12 cellular contexts compared by ENCODE assay signal in the genomic region with DNA sequence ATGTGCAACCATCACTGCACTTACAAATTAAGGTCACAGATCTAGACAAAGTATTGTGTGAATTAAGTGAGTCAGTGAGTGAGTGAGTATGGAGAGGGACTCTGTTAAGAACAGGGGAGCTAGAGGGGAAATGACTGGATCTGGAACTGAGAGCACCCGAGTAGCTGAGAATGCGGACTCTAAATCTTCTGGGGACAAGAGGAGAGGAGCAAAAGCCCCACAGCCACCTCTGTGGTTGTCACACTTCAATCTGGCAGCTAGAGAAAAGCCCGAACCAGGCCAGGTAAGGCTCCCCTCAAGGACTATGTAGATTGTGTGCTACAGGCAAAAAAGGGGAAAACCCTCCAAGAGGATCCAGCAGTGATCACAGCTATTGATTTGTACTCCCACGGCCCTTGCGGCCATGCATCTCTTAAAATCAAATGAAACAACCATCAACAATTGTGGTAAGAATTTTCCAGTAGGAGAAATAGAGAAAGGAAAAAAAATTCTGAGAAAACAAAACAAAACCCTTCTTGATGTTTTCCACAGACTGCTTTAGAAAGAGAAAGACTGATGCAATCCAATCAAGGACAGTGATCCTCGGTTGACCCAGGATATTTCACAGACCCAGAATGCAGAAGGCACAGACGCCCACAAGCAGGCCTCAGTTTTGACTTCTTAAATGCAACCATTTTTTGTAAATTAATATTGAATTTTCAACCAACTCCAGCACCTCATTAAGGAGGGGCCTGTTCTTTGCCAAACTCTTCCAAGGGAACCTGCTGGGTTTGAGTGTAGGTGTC.
DNase-seq lines count a peak whose midpoint lies in the region; ATAC-seq, FAIRE-seq and TF ChIP-seq lines count a peak whose summit lies in the region.
"Had no signal": no experiment of that assay in that cellular context is flagged by ENCODE, and none has a peak within 500 bp of the region (broad histone marks: within the 10 kb centered on the region; RNA-seq: fewer than 3 reads in every experiment).

No MANE protein-coding gene starts in this region.

- TF ChIP-seq POLR2A in GM12878 (IDR thresholded peaks at IDR 0.05; ENCODE audit: low read depth, low read length), result no peak
- TF ChIP-seq POLR2A in Peyer's patch (IDR thresholded peaks at IDR 0.05), result no peak

- intact Hi-C loops in GM12878 (cut with micrococcal nuclease; ENCODE audit: unreplicated experiment), result no loop called here

- no peaks in the 10 kb centered on the region for H3K36me3 ChIP-seq in GM12878 (ENCODE audit: control insufficient read depth in 2 of 2, insufficient read depth in 2 of 2, low read length in 1 of 2)
- H3K36me3 ChIP-seq in Peyer's patch, result no peaks in the 10 kb centered on the region

- DNase-seq in AG20443 (ENCODE audit: low spot score) (peak; percentile 42), GM12878 (ENCODE audit: low read depth, low spot score) (no peak), Peyer's patch (no peak), A172 (ENCODE audit: low spot score) (no peak), activated gamma-delta T cell treated with Interleukin-2 at 50 U/mL for 16 hours (no peak)
- DNase-seq: activated gamma-delta T cell; COR-L47; naive thymus-derived CD8-positive, alpha-beta T cell had no signal

- POLR2A ChIA-PET in GM12878 (lab: Charles Lee), result no interaction called here

- SMC1A ChIA-PET in GM12878 (lab: Charles Lee; ENCODE audit: uncharacterized antibody, unreplicated experiment), result interaction anchor here (1.1 to 2.0 kb wide), 4 partner anchors 10 to 161 kb away, joined by 3 to 5 read pairs (median 4); no protein-coding TSS in a partner anchor

- RAD21 ChIA-PET in GM12878 (lab: Charles Lee; ENCODE audit: unreplicated experiment), result interaction anchor here (0.8 to 1.0 kb wide), 2 partner anchors 10 to 86 kb away, joined by 3 read pairs; no protein-coding TSS in a partner anchor

- in situ Hi-C loops in GM12878 (cut with MboI), result no loop called here

- CTCF ChIA-PET in GM12878 (lab: Yijun Ruan, JAX), result interaction anchor here (1.1 kb wide), 1 partner anchor 18 kb away, joined by 3 read pairs; no protein-coding TSS in a partner anchor

- TF ChIP-seq RAD21 in GM12878 (IDR thresholded peaks at IDR 0.05; ENCODE audit: insufficient read depth, low read depth, low read length), result no peak

- ATAC-seq in GM19035 (IDR thresholded peaks at IDR 0.05; ENCODE audit: unreplicated experiment) (peak; percentile 59), HG02885 (IDR thresholded peaks at IDR 0.05; ENCODE audit: poor library complexity, unreplicated experiment) (peak; percentile 74), GM12878 (peak; percentile 82), HG03097 (IDR thresholded peaks at IDR 0.05; ENCODE audit: low FRiP score, unreplicated experiment) (no peak)
- ATAC-seq: naive thymus-derived CD8-positive, alpha-beta T cell had no signal

- no peak for TF ChIP-seq EP300 in GM12878 (IDR thresholded peaks at IDR 0.05; ENCODE audit: borderline replicate concordance in 1 of 2, control insufficient read depth in 1 of 2, low read depth in 2 of 2, low read length in 2 of 2)

- TF ChIP-seq CTCF in GM12878 (IDR thresholded peaks at IDR 0.05 in 2 of 3, conservative IDR thresholded peaks at IDR 0.05 in 1 of 3; ENCODE audit: control insufficient read depth in 2 of 3, extremely low read depth in 1 of 3, insufficient read depth in 1 of 3, low read depth in 3 of 3, low read length in 3 of 3) (no peak), Peyer's patch (IDR thresholded peaks at IDR 0.05) (no peak)

- H3K79me2 ChIP-seq in GM12878 (ENCODE audit: control insufficient read depth, insufficient read depth, low read length), result no peaks in the 10 kb centered on the region

- H3K4me3 ChIP-seq in GM12878 (no peak overlapping the region), Peyer's patch (no peak overlapping the region)

- BruUV-seq in GM12878 (replicated peaks; lab: Mats Ljungman, UMichigan), result no TSS peak

- no peak overlapping the region for H3K9ac ChIP-seq in GM12878 (ENCODE audit: control insufficient read depth, insufficient read depth, low read length)

- H3K9me3 ChIP-seq in GM12878 (replicated peaks; ENCODE audit: control insufficient read depth, insufficient read depth, low read length) (no peaks in the 10 kb centered on the region), Peyer's patch (no peaks in the 10 kb centered on the region)

- WGBS in GM12878 (ENCODE audit: insufficient coverage, insufficient replicate concordance, low lambda C conversion rate, missing lambda C conversion rate), result 13% methylated on average over 7 of the region's 7 CpGs

- no peaks in the 10 kb centered on the region for H4K20me1 ChIP-seq in GM12878 (ENCODE audit: control insufficient read depth, insufficient read depth)

- FAIRE-seq in GM12878 (lab: Jason Lieb, UNC), result peak; percentile 27
- FAIRE-seq: GM18507 had no signal

- H3K4me2 ChIP-seq in GM12878 (ENCODE audit: control insufficient read depth, insufficient read depth), result peak overlapping the region; percentile 38

- H3K4me1 ChIP-seq in GM12878 (ENCODE audit: control insufficient read depth, insufficient read depth, low read length), result peaks cover 13% of the 10 kb centered on the region
- no peaks in the 10 kb centered on the region for H3K4me1 ChIP-seq in Peyer's patch

- no peaks in the 10 kb centered on the region for H3K27me3 ChIP-seq in GM12878 (replicated peaks in 1 of 2; ENCODE audit: control insufficient read depth in 2 of 2, insufficient read depth in 2 of 2, low read length in 1 of 2)
- H3K27me3 ChIP-seq in Peyer's patch, result no peaks in the 10 kb centered on the region

- 0 out of 2 replicates have a peak overlapping the region, but pooled peaks have one; percentile 17 for H2AFZ ChIP-seq in GM12878 (ENCODE audit: control insufficient read depth, low read depth, low read length)

- no peak overlapping the region for H3K27ac ChIP-seq in GM12878 (ENCODE audit: control insufficient read depth, insufficient read depth)
- no peak overlapping the region for H3K27ac ChIP-seq in Peyer's patch

TF ChIP-seq in GM12878, 131 proteins besides CTCF, POLR2A, EP300 and RAD21 (continues in another document):
- TF ChIP-seq, protein P1, sequence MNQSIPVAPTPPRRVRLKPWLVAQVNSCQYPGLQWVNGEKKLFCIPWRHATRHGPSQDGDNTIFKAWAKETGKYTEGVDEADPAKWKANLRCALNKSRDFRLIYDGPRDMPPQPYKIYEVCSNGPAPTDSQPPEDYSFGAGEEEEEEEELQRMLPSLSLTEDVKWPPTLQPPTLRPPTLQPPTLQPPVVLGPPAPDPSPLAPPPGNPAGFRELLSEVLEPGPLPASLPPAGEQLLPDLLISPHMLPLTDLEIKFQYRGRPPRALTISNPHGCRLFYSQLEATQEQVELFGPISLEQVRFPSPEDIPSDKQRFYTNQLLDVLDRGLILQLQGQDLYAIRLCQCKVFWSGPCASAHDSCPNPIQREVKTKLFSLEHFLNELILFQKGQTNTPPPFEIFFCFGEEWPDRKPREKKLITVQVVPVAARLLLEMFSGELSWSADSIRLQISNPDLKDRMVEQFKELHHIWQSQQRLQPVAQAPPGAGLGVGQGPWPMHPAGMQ (IDR thresholded peaks at IDR 0.05; ENCODE audit: borderline replicate concordance), result no peak
- TF ChIP-seq POU2F2 (IDR thresholded peaks at IDR 0.05; ENCODE audit: borderline replicate concordance, low read depth, low read length) (0 out of 3 replicates have a peak, but pooled peaks have one; percentile 32), MTA2 (IDR thresholded peaks at IDR 0.05; ENCODE audit: low read depth) (0 out of 2 replicates have a peak, but pooled peaks have one; percentile 14), SUZ12 (IDR thresholded peaks at IDR 0.05; ENCODE audit: unreplicated experiment) (no peak), TAF1 (IDR thresholded peaks at IDR 0.05; ENCODE audit: borderline replicate concordance, low read depth, low read length) (no peak), RCOR1 (conservative IDR thresholded peaks at IDR 0.05; ENCODE audit: low read depth, low read length) (no peak), IKZF2 (IDR thresholded peaks at IDR 0.05) (peak in 1 of 2 experiments; percentile 35; a peak in 1 of 4 replicates), CHD1 (IDR thresholded peaks at IDR 0.05; ENCODE audit: low read depth, low read length) (no peak), FOXM1 (IDR thresholded peaks at IDR 0.05; ENCODE audit: low read depth, low read length) (no peak), PAX5 (IDR thresholded peaks at IDR 0.05; ENCODE audit: borderline replicate concordance, low read depth, low read length) (peak; percentile 16; the same call in 1 of the 2 replicates)
- TF ChIP-seq, protein P2, sequence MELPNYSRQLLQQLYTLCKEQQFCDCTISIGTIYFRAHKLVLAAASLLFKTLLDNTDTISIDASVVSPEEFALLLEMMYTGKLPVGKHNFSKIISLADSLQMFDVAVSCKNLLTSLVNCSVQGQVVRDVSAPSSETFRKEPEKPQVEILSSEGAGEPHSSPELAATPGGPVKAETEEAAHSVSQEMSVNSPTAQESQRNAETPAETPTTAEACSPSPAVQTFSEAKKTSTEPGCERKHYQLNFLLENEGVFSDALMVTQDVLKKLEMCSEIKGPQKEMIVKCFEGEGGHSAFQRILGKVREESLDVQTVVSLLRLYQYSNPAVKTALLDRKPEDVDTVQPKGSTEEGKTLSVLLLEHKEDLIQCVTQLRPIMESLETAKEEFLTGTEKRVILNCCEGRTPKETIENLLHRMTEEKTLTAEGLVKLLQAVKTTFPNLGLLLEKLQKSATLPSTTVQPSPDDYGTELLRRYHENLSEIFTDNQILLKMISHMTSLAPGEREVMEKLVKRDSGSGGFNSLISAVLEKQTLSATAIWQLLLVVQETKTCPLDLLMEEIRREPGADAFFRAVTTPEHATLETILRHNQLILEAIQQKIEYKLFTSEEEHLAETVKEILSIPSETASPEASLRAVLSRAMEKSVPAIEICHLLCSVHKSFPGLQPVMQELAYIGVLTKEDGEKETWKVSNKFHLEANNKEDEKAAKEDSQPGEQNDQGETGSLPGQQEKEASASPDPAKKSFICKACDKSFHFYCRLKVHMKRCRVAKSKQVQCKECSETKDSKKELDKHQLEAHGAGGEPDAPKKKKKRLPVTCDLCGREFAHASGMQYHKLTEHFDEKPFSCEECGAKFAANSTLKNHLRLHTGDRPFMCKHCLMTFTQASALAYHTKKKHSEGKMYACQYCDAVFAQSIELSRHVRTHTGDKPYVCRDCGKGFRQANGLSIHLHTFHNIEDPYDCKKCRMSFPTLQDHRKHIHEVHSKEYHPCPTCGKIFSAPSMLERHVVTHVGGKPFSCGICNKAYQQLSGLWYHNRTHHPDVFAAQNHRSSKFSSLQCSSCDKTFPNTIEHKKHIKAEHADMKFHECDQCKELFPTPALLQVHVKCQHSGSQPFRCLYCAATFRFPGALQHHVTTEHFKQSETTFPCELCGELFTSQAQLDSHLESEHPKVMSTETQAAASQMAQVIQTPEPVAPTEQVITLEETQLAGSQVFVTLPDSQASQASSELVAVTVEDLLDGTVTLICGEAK (IDR thresholded peaks at IDR 0.05; ENCODE audit: borderline replicate concordance), result no peak
